1 cellular context compared by ENCODE assay signal in the genomic region with DNA sequence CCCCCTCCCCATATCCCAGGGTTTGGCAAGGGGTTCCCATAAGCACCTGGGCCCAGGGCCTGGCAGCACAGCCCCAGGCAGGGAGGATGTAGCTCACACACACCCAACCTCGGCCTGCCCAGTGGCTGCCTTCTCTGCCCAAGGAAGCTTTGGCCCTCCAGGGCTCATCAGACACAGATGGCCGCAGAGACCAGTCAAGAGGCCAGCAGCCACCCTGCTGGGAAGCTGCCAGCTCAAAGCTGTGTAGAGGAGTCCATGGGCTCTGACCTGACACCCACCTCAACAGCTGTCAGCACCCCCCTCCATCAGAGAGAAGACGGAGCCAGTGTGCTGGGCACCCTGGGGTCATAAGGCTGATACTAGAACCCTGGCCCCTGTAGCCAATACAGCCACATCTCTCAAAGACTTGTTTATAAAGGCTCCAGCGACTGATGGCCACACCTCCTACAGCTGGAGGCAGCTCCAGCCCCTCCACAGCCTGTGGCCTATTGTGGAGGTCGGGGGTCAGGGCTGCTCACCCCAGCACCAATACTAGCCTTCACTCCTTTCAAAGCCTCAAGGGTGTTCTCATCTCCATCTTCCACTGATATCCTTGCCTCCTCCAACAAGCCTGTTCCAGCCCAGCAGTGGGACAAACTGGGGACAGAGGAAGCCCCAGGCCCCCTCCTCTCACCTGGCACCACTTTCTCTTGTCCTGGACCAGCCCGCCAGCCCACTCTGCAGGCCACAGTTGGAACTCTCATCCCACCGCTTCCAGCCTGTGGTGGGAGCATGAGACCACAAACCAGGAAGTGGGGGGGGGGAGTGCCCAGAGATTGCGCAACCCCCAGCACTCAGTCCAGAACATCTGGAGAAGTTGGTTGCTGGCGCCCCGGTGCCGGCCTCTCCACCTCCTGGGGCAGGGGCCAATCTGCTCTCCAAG.
TF ChIP-seq lines count a peak whose summit lies in the region.

No MANE protein-coding gene starts in this region.

TF ChIP-seq in endothelial cell of umbilical vein, 7 proteins besides CTCF, POLR2A, EP300 and RAD21:
- TF ChIP-seq GATA2 (IDR thresholded peaks at IDR 0.05; ENCODE audit: insufficient read depth, insufficient read length, low read depth, low read length): no peak
- TF ChIP-seq, protein P1, sequence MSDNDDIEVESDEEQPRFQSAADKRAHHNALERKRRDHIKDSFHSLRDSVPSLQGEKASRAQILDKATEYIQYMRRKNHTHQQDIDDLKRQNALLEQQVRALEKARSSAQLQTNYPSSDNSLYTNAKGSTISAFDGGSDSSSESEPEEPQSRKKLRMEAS (IDR thresholded peaks at IDR 0.05; ENCODE audit: insufficient read depth, insufficient read length): no peak
- no peak for TF ChIP-seq FOS (IDR thresholded peaks at IDR 0.05; ENCODE audit: borderline replicate concordance, insufficient read depth, low read length)
- no peak for TF ChIP-seq JUN (IDR thresholded peaks at IDR 0.05; ENCODE audit: borderline replicate concordance, insufficient read depth, insufficient read length, low read depth)
- TF ChIP-seq EZH2 (IDR thresholded peaks at IDR 0.05; ENCODE audit: borderline replicate concordance, low read depth, low read length, severe bottlenecking): no peak
- TF ChIP-seq MYC (IDR thresholded peaks at IDR 0.05; ENCODE audit: low read depth, low read length): no peak
- no peak for TF ChIP-seq POLR2AphosphoS5 (IDR thresholded peaks at IDR 0.05; ENCODE audit: insufficient read depth, low read depth, low read length)
